In genomic region chr12:124422142-124422569, GRCh38 we compare ENCODE assay signal across 10 cellular contexts.
DNase-seq lines count a peak whose midpoint lies in the region; ATAC-seq, FAIRE-seq and TF ChIP-seq lines count a peak whose summit lies in the region.
"Had no signal": no experiment of that assay in that cellular context is flagged by ENCODE, and none has a peak within 500 bp of the region (broad histone marks: within the 10 kb centered on the region; RNA-seq: fewer than 3 reads in every experiment).

No MANE protein-coding gene starts in this region.

- H3K4me2 ChIP-seq in K562 (ENCODE audit: insufficient read depth, low read length) = peak overlapping the region; percentile 64
- no peak overlapping the region for H3K4me2 ChIP-seq in HepG2 (ENCODE audit: low read depth, low read length)

- peak; percentile 85 to 89 for DNase-seq in NCI-H2081 (lab: John Stamatoyannopoulos, UW)
- DNase-seq in NCI-H2081 treated with DMSO at 0.1 percent for 48 hours (lab: John Stamatoyannopoulos, UW) = no peak
- peak; percentile 54 to 82 (median 70) for DNase-seq in K562 (ENCODE audit: extremely low read depth in 1 of 4, low spot score in 3 of 4)
- DNase-seq in HepG2 (ENCODE audit: low spot score) = no peak
- peak; percentile 59 to 71 for DNase-seq in uterus
- no peak for DNase-seq in CD14-positive monocyte (ENCODE audit: low spot score)
- DNase-seq: activated naive CD8-positive, alpha-beta T cell treated with anti-CD3 and anti-CD28 coated beads, Interleukin-2, amount 50 U/mL, for 24 hours; nephron progenitor cell had no signal

- H4K20me1 ChIP-seq in K562 (replicated peaks; ENCODE audit: control insufficient read depth, insufficient read depth, low read length) (no peaks in the 10 kb centered on the region), HepG2 (ENCODE audit: insufficient read depth, low read length) (no peaks in the 10 kb centered on the region)

- H3K9ac ChIP-seq in K562 (ENCODE audit: insufficient read depth in 1 of 2, low read depth in 2 of 2, low read length in 2 of 2) (peak overlapping the region; percentile 80 to 83; a peak in 3 of 4 replicates), HepG2 (ENCODE audit: insufficient read depth, low read depth, low read length) (no peak overlapping the region)

- FAIRE-seq in K562 (lab: Jason Lieb, UNC) (no peak), HepG2 (lab: Jason Lieb, UNC) (no peak)

- CTCF ChIA-PET in K562 (lab: Yijun Ruan, JAX; ENCODE audit: low intra/inter-chr PET ratio) (no interaction called here), HepG2 (lab: Yijun Ruan, JAX; ENCODE audit: low intra/inter-chr PET ratio, low total read pairs) (no interaction called here)

- H3K4me3 Mint-ChIP-seq in CD14-positive monocyte = no peak overlapping the region
- H3K4me3 Mint-ChIP-seq: activated naive CD8-positive, alpha-beta T cell treated with anti-CD3 and anti-CD28 coated beads, Interleukin-2, amount 50 U/mL, for 24 hours; nephron progenitor cell had no signal

- H3K79me2 ChIP-seq in K562 (ENCODE audit: control insufficient read depth, insufficient read depth, low read length) = peaks cover 7% of the 10 kb centered on the region; the same call in 2 of the 3 replicates
- H3K79me2 ChIP-seq in HepG2 (ENCODE audit: insufficient read depth, low read length) = no peaks in the 10 kb centered on the region

- H3K36me3 Mint-ChIP-seq in CD14-positive monocyte = peaks cover 86 to 94% of the 10 kb centered on the region in 2 donors

- 47% methylated on average over 11 of the region's 16 CpGs for WGBS in K562 (ENCODE audit: insufficient coverage, low coverage, missing lambda C conversion rate)
- 89% methylated on average over 7 of the region's 16 CpGs for WGBS in HepG2 (ENCODE audit: low lambda C conversion rate)

- H3K4me1 Mint-ChIP-seq in CD14-positive monocyte = no peaks in the 10 kb centered on the region
- H3K4me1 Mint-ChIP-seq: activated naive CD8-positive, alpha-beta T cell treated with anti-CD3 and anti-CD28 coated beads, Interleukin-2, amount 50 U/mL, for 24 hours had no signal

- no TSS peak for BruUV-seq in K562 (replicated peaks; lab: Mats Ljungman, UMichigan)
- BruUV-seq in HepG2 (replicated peaks; lab: Mats Ljungman, UMichigan) = no TSS peak

- H3K27me3 Mint-ChIP-seq in CD14-positive monocyte (ENCODE audit: low read depth in 3 of 3) = peaks cover 0 to 1% (median 0%) of the 10 kb centered on the region in 3 donors
- H3K27me3 Mint-ChIP-seq: activated naive CD8-positive, alpha-beta T cell treated with anti-CD3 and anti-CD28 coated beads, Interleukin-2, amount 50 U/mL, for 24 hours had no signal

- H3K9me3 Mint-ChIP-seq in CD14-positive monocyte = peaks cover 0 to 2% (median 0%) of the 10 kb centered on the region in 7 donors
- H3K9me3 Mint-ChIP-seq: activated naive CD8-positive, alpha-beta T cell treated with anti-CD3 and anti-CD28 coated beads, Interleukin-2, amount 50 U/mL, for 24 hours; nephron progenitor cell had no signal

- H3K9me3 ChIP-seq in K562 (replicated peaks; ENCODE audit: control insufficient read depth, insufficient read depth, low read depth, low read length) = no peaks in the 10 kb centered on the region
- no peaks in the 10 kb centered on the region for H3K9me3 ChIP-seq in HepG2 (ENCODE audit: low read length)
- no peaks in the 10 kb centered on the region for H3K9me3 ChIP-seq in uterus

- H3K27ac ChIP-seq in K562 (ENCODE audit: extremely low read depth, low read depth, low read length) (peak overlapping the region; percentile 15; the same call in 1 of the 3 replicates), HepG2 (ENCODE audit: extremely low read length, insufficient read depth, low read length) (no peak overlapping the region), uterus (peak overlapping the region; percentile 87 to 96)

- H2AFZ ChIP-seq in K562 (ENCODE audit: low read depth, low read length) (no peak overlapping the region), HepG2 (ENCODE audit: low read length) (no peak overlapping the region)

- TF ChIP-seq CTCF in K562 (IDR thresholded peaks at IDR 0.05 in 2 of 3, conservative IDR thresholded peaks at IDR 0.05 in 1 of 3; ENCODE audit: insufficient read depth in 2 of 3, low read depth in 1 of 3, low read length in 3 of 3) (no peak), HepG2 (CRISPR knock-in tag; IDR thresholded peaks at IDR 0.05) (no peak), uterus (IDR thresholded peaks at IDR 0.05) (no peak), CD14-positive monocyte (IDR thresholded peaks at IDR 0.05) (no peak)

- TF ChIP-seq EP300 in K562 (IDR thresholded peaks at IDR 0.05; ENCODE audit: low read length) (no peak), HepG2 (IDR thresholded peaks at IDR 0.05; ENCODE audit: low read depth in 2 of 2, low read length in 2 of 2) (no peak), HepG2 (CRISPR knock-in tag; IDR thresholded peaks at IDR 0.05; ENCODE audit: borderline replicate concordance) (no peak)

- intact Hi-C loops in K562 (cut with micrococcal nuclease) (no loop called here), HepG2 (cut with micrococcal nuclease; ENCODE audit: unreplicated experiment) (no loop called here), uterus (cut with DNase I; ENCODE audit: low total_unique reads) (loop anchor here (5.0 kb wide), 1 partner anchor 35 kb away; no protein-coding TSS in a partner anchor), CD14-positive monocyte (cut with micrococcal nuclease) (no loop called here)

- no peaks in the 10 kb centered on the region for H3K9me1 ChIP-seq in K562 (ENCODE audit: control insufficient read depth, insufficient read depth, low read length)

- peaks cover 19 to 41% of the 10 kb centered on the region in 2 experiments for H3K4me1 ChIP-seq in K562 (replicated peaks in 1 of 2; ENCODE audit: control insufficient read depth in 2 of 2, insufficient read depth in 2 of 2, low read length in 2 of 2)
- peaks cover 25% of the 10 kb centered on the region for H3K4me1 ChIP-seq in HepG2 (ENCODE audit: insufficient read depth, low read length)
- H3K4me1 ChIP-seq in uterus = peaks cover 2 to 22% of the 10 kb centered on the region in 2 donors

- ATAC-seq in K562 (peak; percentile 68), HepG2 (peak; percentile 12), HG03520 (IDR thresholded peaks at IDR 0.05; ENCODE audit: unreplicated experiment) (no peak), GM18517 (IDR thresholded peaks at IDR 0.05; ENCODE audit: unreplicated experiment) (no peak)
- ATAC-seq: activated naive CD8-positive, alpha-beta T cell treated with anti-CD3 and anti-CD28 coated beads, Interleukin-2, amount 50 U/mL, for 24 hours had no signal

- POLR2A ChIA-PET in K562 (lab: Yijun Ruan, JAX) (interaction anchor here (0.6 to 0.8 kb wide), 2 partner anchors 276 to 910 kb away, joined by 3 read pairs; no protein-coding TSS in a partner anchor), HepG2 (lab: Yijun Ruan, JAX) (interaction anchor here (1.1 to 1.5 kb wide), 2 partner anchors 31 to 33 kb away, joined by 3 read pairs; no protein-coding TSS in a partner anchor)

- TF ChIP-seq RAD21 in K562 (CRISPR knock-in tag; conservative IDR thresholded peaks at IDR 0.05 in 1 of 2, IDR thresholded peaks at IDR 0.05 in 1 of 2) (no peak), HepG2 (CRISPR knock-in tag; IDR thresholded peaks at IDR 0.05) (no peak)

- H3K27me3 ChIP-seq in K562 (ENCODE audit: control insufficient read depth in 2 of 2, insufficient read depth in 2 of 2, low read length in 2 of 2) (no peaks in the 10 kb centered on the region), HepG2 (ENCODE audit: control insufficient read depth in 1 of 2, insufficient read depth in 2 of 2, low read length in 2 of 2) (no peaks in the 10 kb centered on the region), uterus (no peaks in the 10 kb centered on the region)

- H3K36me3 ChIP-seq in K562 (ENCODE audit: control insufficient read depth, insufficient read depth, low read length) (peaks cover 56% of the 10 kb centered on the region; the same call in 2 of the 3 replicates), HepG2 (replicated peaks in 1 of 2; ENCODE audit: control insufficient read depth in 1 of 2, insufficient read depth in 2 of 2, low read length in 2 of 2) (peaks cover 5 to 17% of the 10 kb centered on the region in 2 experiments; a peak in 3 of 5 replicates), uterus (no peaks in the 10 kb centered on the region)

- H3K4me3 ChIP-seq in K562 (no peak overlapping the region; the same call in 1 of the 2 replicates), HepG2 (replicated peaks in 1 of 3; ENCODE audit: insufficient read depth in 1 of 3, low read depth in 2 of 3, low read length in 3 of 3) (no peak overlapping the region), uterus (peak overlapping the region in 1 of 2 donors; percentile 39)

- in situ Hi-C loops in K562 (cut with MboI) (no loop called here), HepG2 (cut with HindIII; ENCODE audit: extremely low pct_ligation_motif_present, low pct_unique_long_range_greater_than_20kb) (no loop called here)

- peak overlapping the region in 1 of 7 donors; percentile 22 for H3K27ac Mint-ChIP-seq in CD14-positive monocyte
- H3K27ac Mint-ChIP-seq: activated naive CD8-positive, alpha-beta T cell treated with anti-CD3 and anti-CD28 coated beads, Interleukin-2, amount 50 U/mL, for 24 hours; nephron progenitor cell had no signal

- TF ChIP-seq POLR2A in K562 (conservative IDR thresholded peaks at IDR 0.05) = no peak
- TF ChIP-seq POLR2A in HepG2 (IDR thresholded peaks at IDR 0.05; ENCODE audit: insufficient read depth in 1 of 2, low read depth in 2 of 2, low read length in 2 of 2) = no peak
- peak in 1 of 2 donors; percentile 22 for TF ChIP-seq POLR2A in uterus (IDR thresholded peaks at IDR 0.05)

TF ChIP-seq in K562, 482 proteins besides CTCF, POLR2A, EP300 and RAD21 (continues in another document):
- no peak for TF ChIP-seq ZNF253 (CRISPR knock-in tag; conservative IDR thresholded peaks at IDR 0.05)
- peak; percentile 4; the same call in 1 of the 2 replicates for TF ChIP-seq PHF8 (IDR thresholded peaks at IDR 0.05; ENCODE audit: borderline replicate concordance, low read length)

TF ChIP-seq in HepG2, 621 proteins besides CTCF, POLR2A, EP300 and RAD21 (continues in another document):
- TF ChIP-seq RBAK (CRISPR knock-in tag; IDR thresholded peaks at IDR 0.05) (no peak), HOMEZ (CRISPR knock-in tag; IDR thresholded peaks at IDR 0.05; ENCODE audit: low read depth) (no peak), ZSCAN25 (CRISPR knock-in tag; IDR thresholded peaks at IDR 0.05) (no peak)

Comparison
In these comparisons a context has a peak if more than half of its experiments do, and no peak if none do; other contexts are left out.
1. DNase-seq: peak in NCI-H2081 (2 of 2), K562 (4 of 4) and uterus (2 of 2); none in NCI-H2081 treated with DMSO at 0.1 percent for 48 hours (single experiment), HepG2 (single experiment) and CD14-positive monocyte (single experiment).
2. ATAC-seq: peak in K562 (single experiment) and HepG2 (single experiment); none in HG03520 (single experiment) and GM18517 (single experiment).